In genomic region chr6:26156850-26157149, GRCh38 we compare ENCODE assay signal across 8 cellular contexts.
A peak's percentile ranks its signal among the peaks of the same experiment; 100 is the strongest.
DNase-seq lines count a peak whose midpoint lies in the region; ATAC-seq, FAIRE-seq and TF ChIP-seq lines count a peak whose summit lies in the region.

No MANE protein-coding gene starts in this region.

- peaks cover 54% of the 10 kb centered on the region for H3K4me1 Mint-ChIP-seq in activated CD4-positive, alpha-beta T cell treated with anti-CD3 and anti-CD28 coated beads, Interleukin-2, amount 10 ng/mL, durations not matched to agents 24 days and 14 days
- peaks cover 56% of the 10 kb centered on the region for H3K4me1 Mint-ChIP-seq in activated T-helper 1 cell treated with anti-CD3 and anti-CD28 coated beads, Interleukin-12 subunit alpha, Interleukin-12 subunit beta, Interleukin-2, Interleukin-4 antibody, amounts not matched to agents 30 ng/mL and 10 ng/mL and 1 ng/mL, durations not matched to agents 14 hours and 24 hours and 36 hours (ENCODE audit: low read depth)

- peaks cover 16% of the 10 kb centered on the region for H3K79me2 ChIP-seq in smooth muscle cell (ENCODE audit: low read depth)

- no peaks in the 10 kb centered on the region for H3K27me3 ChIP-seq in smooth muscle cell (ENCODE audit: low read depth)

- peak overlapping the region; percentile 93 for H3K27ac Mint-ChIP-seq in activated CD4-positive, alpha-beta T cell treated with anti-CD3 and anti-CD28 coated beads, Interleukin-2, amount 10 ng/mL, durations not matched to agents 24 days and 14 days
- H3K27ac Mint-ChIP-seq in activated T-helper 1 cell treated with anti-CD3 and anti-CD28 coated beads, Interleukin-12 subunit alpha, Interleukin-12 subunit beta, Interleukin-2, Interleukin-4 antibody, amounts not matched to agents 30 ng/mL and 10 ng/mL and 1 ng/mL, durations not matched to agents 14 hours and 24 hours and 36 hours, result peak overlapping the region; percentile 95

- H3K4me3 Mint-ChIP-seq in activated CD4-positive, alpha-beta T cell treated with anti-CD3 and anti-CD28 coated beads, Interleukin-2, amount 10 ng/mL, durations not matched to agents 24 days and 14 days, result peak overlapping the region; percentile 90
- H3K4me3 Mint-ChIP-seq in activated T-helper 1 cell treated with anti-CD3 and anti-CD28 coated beads, Interleukin-12 subunit alpha, Interleukin-12 subunit beta, Interleukin-2, Interleukin-4 antibody, amounts not matched to agents 30 ng/mL and 10 ng/mL and 1 ng/mL, durations not matched to agents 14 hours and 24 hours and 36 hours, result peak overlapping the region; percentile 91

- WGBS in smooth muscle cell (ENCODE audit: low lambda C conversion rate), result under 1% methylated on average over 11 of the region's 11 CpGs

- ATAC-seq in left ventricle myocardium superior (peak; percentile 49), GM21526 (IDR thresholded peaks at IDR 0.05; ENCODE audit: low FRiP score, unreplicated experiment) (no peak)

- peaks cover 21% of the 10 kb centered on the region for H3K36me3 Mint-ChIP-seq in activated CD4-positive, alpha-beta T cell treated with anti-CD3 and anti-CD28 coated beads, Interleukin-2, amount 10 ng/mL, durations not matched to agents 24 days and 14 days (ENCODE audit: low read depth)
- peaks cover 2% of the 10 kb centered on the region for H3K36me3 Mint-ChIP-seq in activated T-helper 1 cell treated with anti-CD3 and anti-CD28 coated beads, Interleukin-12 subunit alpha, Interleukin-12 subunit beta, Interleukin-2, Interleukin-4 antibody, amounts not matched to agents 30 ng/mL and 10 ng/mL and 1 ng/mL, durations not matched to agents 14 hours and 24 hours and 36 hours (ENCODE audit: low read depth)

- TF ChIP-seq CTCF in smooth muscle cell (IDR thresholded peaks at IDR 0.05; ENCODE audit: borderline replicate concordance, insufficient read depth, poor library complexity, severe bottlenecking), result no peak

- H3K9ac ChIP-seq in smooth muscle cell (ENCODE audit: low read depth), result peak overlapping the region; percentile 61

- peak overlapping the region; percentile 75 for H3K27ac ChIP-seq in smooth muscle cell (ENCODE audit: low read depth)

- peaks cover 4% of the 10 kb centered on the region for H3K4me1 ChIP-seq in smooth muscle cell (ENCODE audit: low read depth)

- intact Hi-C loops in activated CD4-positive, alpha-beta T cell treated with anti-CD3 and anti-CD28 coated beads, Interleukin-2, amount 10 ng/mL, durations not matched to agents 24 days and 14 days (cut with micrococcal nuclease), result loop anchor here (1.0 to 5.0 kb wide), 6 partner anchors 32 to 1736 kb away; a partner anchor contains a TSS
- intact Hi-C loops in activated T-helper 1 cell treated with anti-CD3 and anti-CD28 coated beads, Interleukin-12 subunit alpha, Interleukin-12 subunit beta, Interleukin-2, Interleukin-4 antibody, amounts not matched to agents 30 ng/mL and 10 ng/mL and 1 ng/mL, durations not matched to agents 14 hours and 24 hours and 36 hours (cut with micrococcal nuclease), result loop anchor here (1.0 to 2.0 kb wide), 6 partner anchors 53 to 1716 kb away; a partner anchor contains a TSS
- intact Hi-C loops in left ventricle myocardium superior (cut with micrococcal nuclease), result no loop called here

- no peak overlapping the region for H2AFZ ChIP-seq in smooth muscle cell (ENCODE audit: low read depth)

- no peak for FAIRE-seq in H54 (lab: Jason Lieb, UNC)

- H3F3A ChIP-seq in smooth muscle cell (ENCODE audit: low read depth), result peaks cover 4% of the 10 kb centered on the region

- no peak for TF ChIP-seq POLR2A in H54 (IDR thresholded peaks at IDR 0.05; ENCODE audit: low read depth, low read length)

- peaks cover 17% of the 10 kb centered on the region for H4K20me1 ChIP-seq in smooth muscle cell (ENCODE audit: low read depth)

- peak overlapping the region; percentile 78 for H3K4me3 ChIP-seq in smooth muscle cell

- H3K4me2 ChIP-seq in smooth muscle cell, result peak overlapping the region; percentile 85

- peaks cover 5% of the 10 kb centered on the region for H3K9me3 Mint-ChIP-seq in activated CD4-positive, alpha-beta T cell treated with anti-CD3 and anti-CD28 coated beads, Interleukin-2, amount 10 ng/mL, durations not matched to agents 24 days and 14 days
- no peaks in the 10 kb centered on the region for H3K9me3 Mint-ChIP-seq in activated T-helper 1 cell treated with anti-CD3 and anti-CD28 coated beads, Interleukin-12 subunit alpha, Interleukin-12 subunit beta, Interleukin-2, Interleukin-4 antibody, amounts not matched to agents 30 ng/mL and 10 ng/mL and 1 ng/mL, durations not matched to agents 14 hours and 24 hours and 36 hours

- peaks cover 11% of the 10 kb centered on the region for H3K27me3 Mint-ChIP-seq in activated CD4-positive, alpha-beta T cell treated with anti-CD3 and anti-CD28 coated beads, Interleukin-2, amount 10 ng/mL, durations not matched to agents 24 days and 14 days
- H3K27me3 Mint-ChIP-seq in activated T-helper 1 cell treated with anti-CD3 and anti-CD28 coated beads, Interleukin-12 subunit alpha, Interleukin-12 subunit beta, Interleukin-2, Interleukin-4 antibody, amounts not matched to agents 30 ng/mL and 10 ng/mL and 1 ng/mL, durations not matched to agents 14 hours and 24 hours and 36 hours (ENCODE audit: insufficient read depth), result peaks cover 3% of the 10 kb centered on the region

- no peak for DNase-seq in activated CD4-positive, alpha-beta T cell treated with anti-CD3 and anti-CD28 coated beads, Interleukin-2, amount 10 ng/mL, durations not matched to agents 24 days and 14 days
- no peak for DNase-seq in activated CD4-positive, alpha-beta T cell treated with anti-CD3 and anti-CD28 coated beads, Interleukin-2, amount 50 U/mL, for 1 hour
- DNase-seq in activated T-helper 1 cell treated with anti-CD3 and anti-CD28 coated beads, Interleukin-12 subunit alpha, Interleukin-12 subunit beta, Interleukin-2, Interleukin-4 antibody, amounts not matched to agents 30 ng/mL and 10 ng/mL and 1 ng/mL, durations not matched to agents 14 hours and 24 hours and 36 hours (ENCODE audit: low spot score), result no peak
- DNase-seq in left ventricle myocardium superior (no peak), smooth muscle cell (lab: John Stamatoyannopoulos, UW; ENCODE audit: unreplicated experiment) (no peak), H54 (ENCODE audit: insufficient read length, low spot score) (no peak), HuH-7 (ENCODE audit: low spot score) (no peak)

- no peaks in the 10 kb centered on the region for H3K36me3 ChIP-seq in smooth muscle cell (ENCODE audit: low read depth)

- H3K9me3 ChIP-seq in smooth muscle cell (replicated peaks; ENCODE audit: low read depth), result no peaks in the 10 kb centered on the region
